In the genomic region with DNA sequence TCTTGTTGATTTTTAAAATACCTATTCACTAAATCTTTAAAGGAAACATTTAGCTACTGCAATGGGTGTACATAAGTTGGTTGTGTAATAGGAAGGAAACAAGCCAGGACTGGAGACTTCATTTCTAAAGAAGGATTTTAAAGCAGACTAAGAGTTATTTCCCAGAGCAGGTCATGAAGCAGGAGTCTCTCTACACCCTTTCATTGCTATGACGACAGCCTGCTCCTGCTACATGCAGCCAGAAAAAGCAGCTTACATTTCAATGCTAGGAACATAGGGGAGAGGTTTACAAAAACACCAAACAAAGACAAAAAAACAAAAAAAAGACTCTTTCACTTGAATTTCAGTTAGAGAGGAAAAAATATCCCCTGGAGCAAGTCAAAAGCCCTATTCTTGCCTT, we compare ENCODE assay signal across 11 cellular contexts. TPM values are rescaled to one million over a fixed set of nuclear protein-coding genes. Genes with fewer than 3 reads are reported as not detected.
DNase-seq lines count a peak whose midpoint lies in the region; ATAC-seq and TF ChIP-seq lines count a peak whose summit lies in the region.
"Had no signal": no experiment of that assay in that cellular context is flagged by ENCODE, and none has a peak within 500 bp of the region (broad histone marks: within the 10 kb centered on the region; RNA-seq: fewer than 3 reads in every experiment).

No MANE protein-coding gene starts in this region.

- H3K36me3 Mint-ChIP-seq in endothelial cell (ENCODE audit: low read depth, unreplicated experiment) = no peaks in the 10 kb centered on the region
- H3K36me3 Mint-ChIP-seq in activated naive CD8-positive, alpha-beta T cell treated with anti-CD3 and anti-CD28 coated beads for 36 hours = peaks cover 3% of the 10 kb centered on the region

- H3K27me3 Mint-ChIP-seq in endothelial cell (ENCODE audit: unreplicated experiment) = no peaks in the 10 kb centered on the region
- H3K27me3 Mint-ChIP-seq in activated naive CD8-positive, alpha-beta T cell treated with anti-CD3 and anti-CD28 coated beads for 36 hours = no peaks in the 10 kb centered on the region
- H3K27me3 Mint-ChIP-seq: dendritic cell treated with granulocyte-macrophage colony-stimulating factor and Interleukin-4, amounts not matched to agents 40 ng/mL and 50 ng/mL, for 4 days had no signal

- no peaks in the 10 kb centered on the region for H3K9me3 Mint-ChIP-seq in endothelial cell (ENCODE audit: unreplicated experiment)
- H3K9me3 Mint-ChIP-seq in activated naive CD8-positive, alpha-beta T cell treated with anti-CD3 and anti-CD28 coated beads for 36 hours = peaks cover 4% of the 10 kb centered on the region

- TF ChIP-seq POLR2A in Peyer's patch (IDR thresholded peaks at IDR 0.05) = no peak

- no peak overlapping the region for H3K4me3 Mint-ChIP-seq in endothelial cell (ENCODE audit: unreplicated experiment)
- no peak overlapping the region for H3K4me3 Mint-ChIP-seq in activated naive CD8-positive, alpha-beta T cell treated with anti-CD3 and anti-CD28 coated beads for 36 hours
- H3K4me3 Mint-ChIP-seq: dendritic cell treated with granulocyte-macrophage colony-stimulating factor and Interleukin-4, amounts not matched to agents 40 ng/mL and 50 ng/mL, for 4 days had no signal

- H3K36me3 ChIP-seq in Peyer's patch (no peaks in the 10 kb centered on the region), esophagus (ENCODE audit: control insufficient read depth in 2 of 2, insufficient read depth in 2 of 2, low read length in 1 of 2) (no peaks in the 10 kb centered on the region), lower lobe of right lung (no peaks in the 10 kb centered on the region), subcutaneous abdominal adipose tissue (ENCODE audit: control insufficient read depth in 5 of 5, insufficient read depth in 5 of 5, low read length in 5 of 5) (peaks cover 0 to 2% (median 0%) of the 10 kb centered on the region in 5 donors)

- WGBS in esophagus, 2 donors = 14 to 38% methylated on average over 1 of the region's 1 CpG

- TF ChIP-seq CTCF in Peyer's patch (IDR thresholded peaks at IDR 0.05) (no peak), lower lobe of right lung (IDR thresholded peaks at IDR 0.05) (no peak), endothelial cell (IDR thresholded peaks at IDR 0.05; ENCODE audit: unreplicated experiment) (no peak)

- H3K27ac ChIP-seq in Peyer's patch (peak overlapping the region in 3 of 4 donors; percentile 33 to 81 (median 80)), esophagus (ENCODE audit: low read depth in 2 of 2, low read length in 1 of 2) (peak overlapping the region; percentile 77 to 89), lower lobe of right lung (peak overlapping the region; percentile 75), subcutaneous abdominal adipose tissue (ENCODE audit: low read depth, low read length) (peak overlapping the region; percentile 72)

- peak overlapping the region in 1 of 4 donors; percentile 39 for H3K4me3 ChIP-seq in Peyer's patch
- H3K4me3 ChIP-seq in esophagus (ENCODE audit: low read depth in 1 of 2, low read length in 2 of 2) = peak overlapping the region in 1 of 2 donors; percentile 43
- H3K4me3 ChIP-seq in lower lobe of right lung = peak overlapping the region; percentile 56
- peak overlapping the region in 3 of 5 donors; percentile 67 to 83 (median 78) for H3K4me3 ChIP-seq in subcutaneous abdominal adipose tissue (ENCODE audit: low read depth in 1 of 5, low read length in 5 of 5)
- H3K4me3 ChIP-seq: lung had no signal

- DNase-seq in Peyer's patch = no peak
- DNase-seq in lower lobe of right lung = no peak
- no peak for DNase-seq in endothelial cell (ENCODE audit: low spot score)
- DNase-seq in pons (ENCODE audit: low spot score) = no peak
- DNase-seq in activated naive CD8-positive, alpha-beta T cell treated with anti-CD3 and anti-CD28 coated beads for 36 hours = no peak
- DNase-seq: activated T-cell treated with anti-CD3 and anti-CD28 coated beads for 4 hours had no signal

- peaks cover 9% of the 10 kb centered on the region for H3K4me1 Mint-ChIP-seq in endothelial cell (ENCODE audit: unreplicated experiment)
- no peaks in the 10 kb centered on the region for H3K4me1 Mint-ChIP-seq in activated naive CD8-positive, alpha-beta T cell treated with anti-CD3 and anti-CD28 coated beads for 36 hours

- no peak for ATAC-seq in lower lobe of right lung
- ATAC-seq in GM19328 (IDR thresholded peaks at IDR 0.05; ENCODE audit: unreplicated experiment) = no peak

- intact Hi-C loops in lower lobe of right lung (cut with DNase I) = no loop called here

- H3K27me3 ChIP-seq in Peyer's patch = no peaks in the 10 kb centered on the region
- no peaks in the 10 kb centered on the region for H3K27me3 ChIP-seq in esophagus (ENCODE audit: control insufficient read depth in 1 of 2, insufficient read depth in 2 of 2, low read length in 2 of 2)
- H3K27me3 ChIP-seq in lower lobe of right lung (ENCODE audit: low read depth) = no peaks in the 10 kb centered on the region
- H3K27me3 ChIP-seq in subcutaneous abdominal adipose tissue (ENCODE audit: control insufficient read depth in 5 of 5, insufficient read depth in 4 of 5, low read length in 5 of 5) = peaks cover 0 to 3% (median 0%) of the 10 kb centered on the region in 5 donors

- H3K4me1 ChIP-seq in Peyer's patch (peaks cover 0 to 8% (median 0%) of the 10 kb centered on the region in 4 donors), esophagus (ENCODE audit: control insufficient read depth in 2 of 2, insufficient read depth in 2 of 2, low read length in 1 of 2) (peaks cover 0 to 4% of the 10 kb centered on the region in 2 donors), lower lobe of right lung (peaks cover 38% of the 10 kb centered on the region), subcutaneous abdominal adipose tissue (ENCODE audit: control insufficient read depth in 5 of 5, insufficient read depth in 5 of 5, low read length in 5 of 5) (peaks cover 0 to 58% (median 28%) of the 10 kb centered on the region in 5 donors)

- H3K9ac ChIP-seq in subcutaneous abdominal adipose tissue (ENCODE audit: low read length in 5 of 5) = peak overlapping the region in 3 of 5 donors; percentile 21 to 74 (median 47)

- no peak overlapping the region for H3K27ac Mint-ChIP-seq in endothelial cell (ENCODE audit: unreplicated experiment)
- H3K27ac Mint-ChIP-seq in activated naive CD8-positive, alpha-beta T cell treated with anti-CD3 and anti-CD28 coated beads for 36 hours = no peak overlapping the region
- H3K27ac Mint-ChIP-seq: dendritic cell treated with granulocyte-macrophage colony-stimulating factor and Interleukin-4, amounts not matched to agents 40 ng/mL and 50 ng/mL, for 4 days had no signal

- peaks cover 0 to 7% (median 0%) of the 10 kb centered on the region in 4 donors for H3K9me3 ChIP-seq in Peyer's patch
- H3K9me3 ChIP-seq in esophagus (ENCODE audit: control insufficient read depth in 2 of 2, insufficient read depth in 1 of 2, low read depth in 1 of 2, low read length in 1 of 2) = peaks cover 0 to 2% of the 10 kb centered on the region in 2 donors
- peaks cover 4% of the 10 kb centered on the region for H3K9me3 ChIP-seq in lower lobe of right lung
- peaks cover 0 to 9% (median 5%) of the 10 kb centered on the region in 5 donors for H3K9me3 ChIP-seq in subcutaneous abdominal adipose tissue (ENCODE audit: control insufficient read depth in 5 of 5, low read length in 5 of 5)

RNA-seq across cellular contexts. Expression of gene SPARCL1, which starts 3.5 kb away (rescaled TPM):
- total RNA-seq in Peyer's patch (100 to 1,000 TPM in 3 of 4 donors, 10 to 100 TPM in 1; 37.1 to 120 (median 117) TPM), lower lobe of right lung (299 TPM), endothelial cell (ENCODE audit: unreplicated experiment) (3.3 TPM)
- 100 to 1,000 TPM in 1 of 2 donors, 10 to 100 TPM in 1; 21.5 to 113 TPM for polyA plus RNA-seq in esophagus
- total RNA-seq in activated naive CD8-positive, alpha-beta T cell treated with anti-CD3 and anti-CD28 coated beads for 36 hours = not detected
